33 cellular contexts compared by ENCODE assay signal in genomic region chr20:43906505-43907034, GRCh38.
"Had no signal": no experiment of that assay in that cellular context is flagged by ENCODE, and none has a peak within 500 bp of the region (broad histone marks: within the 10 kb centered on the region; RNA-seq: fewer than 3 reads in every experiment).

No MANE protein-coding gene starts in this region.

- H3K36me3 ChIP-seq: adrenal gland had no signal

- H3K27me3 Mint-ChIP-seq: activated CD4-positive, alpha-beta memory T cell treated with anti-CD3 and anti-CD28 coated beads for 36 hours; activated naive CD4-positive, alpha-beta T cell treated with anti-CD3 and anti-CD28 coated beads, Interleukin-2, amount 50 U/mL, for 24 hours had no signal

- H3K9me3 ChIP-seq: adrenal gland, body of pancreas had no signal

- H3K4me1 ChIP-seq: adrenal gland had no signal

- H3K27me3 ChIP-seq: adrenal gland, body of pancreas had no signal

- H3K4me3 ChIP-seq: adrenal gland, body of pancreas had no signal

- DNase-seq: activated CD4-positive, alpha-beta memory T cell treated with anti-CD3 and anti-CD28 coated beads for 36 hours; activated CD4-positive, alpha-beta T cell treated with anti-CD3 and anti-CD28 coated beads for 36 hours; activated CD4-positive, alpha-beta T cell treated with anti-CD3 and anti-CD28 coated beads, Interleukin-2, amount 10 ng/mL, durations not matched to agents 24 days and 14 days; activated CD4-positive, CD25-positive, alpha-beta regulatory T cell; activated CD4-positive, CD25-positive, alpha-beta regulatory T cell treated with anti-CD3 and anti-CD28 coated beads, Interleukin-2, amount 50 U/mL, for 72 hours; activated CD8-positive, alpha-beta memory T cell treated with anti-CD3 and anti-CD28 coated beads, Interleukin-2, amount 50 U/mL, for 4 hours; activated CD8-positive, alpha-beta T cell treated with anti-CD3 and anti-CD28 coated beads, Interleukin-2, amount 10 ng/mL, durations not matched to agents 7 days and 5 days; activated effector memory CD4-positive, alpha-beta T cell treated with anti-CD3 and anti-CD28 coated beads, Interleukin-2, amount 50 U/mL, for 16 hours; activated naive CD4-positive, alpha-beta T cell treated with anti-CD3 and anti-CD28 coated beads for 36 hours; activated naive CD8-positive, alpha-beta T cell treated with anti-CD3 and anti-CD28 coated beads for 36 hours; activated naive CD8-positive, alpha-beta T cell treated with anti-CD3 and anti-CD28 coated beads, Interleukin-2, amount 50 U/mL, for 24 hours; activated T-cell treated with anti-CD3 and anti-CD28 coated beads, Interleukin-2, amount 50 U/mL, for 1 hour; activated T-cell treated with anti-CD3 and anti-CD28 coated beads, Interleukin-2, amount 50 U/mL, for 48 hours; amygdala; aorta; body of pancreas; caudate nucleus; cortex of kidney; dermis blood vessel endothelial cell; effector CD8-positive, alpha-beta T cell; foreskin fibroblast; head of caudate nucleus; T-helper 2 cell had no signal

- H3K36me3 Mint-ChIP-seq: activated CD4-positive, alpha-beta memory T cell treated with anti-CD3 and anti-CD28 coated beads for 36 hours; activated naive CD8-positive, alpha-beta T cell treated with anti-CD3 and anti-CD28 coated beads for 36 hours had no signal

- H3K27ac ChIP-seq: adrenal gland, body of pancreas, epithelial cell of prostate had no signal

- H3K27ac Mint-ChIP-seq: activated CD4-positive, alpha-beta memory T cell treated with anti-CD3 and anti-CD28 coated beads for 36 hours; activated CD4-positive, alpha-beta T cell treated with anti-CD3 and anti-CD28 coated beads for 36 hours; activated CD4-positive, alpha-beta T cell treated with anti-CD3 and anti-CD28 coated beads, Interleukin-2, amount 10 ng/mL, durations not matched to agents 24 days and 14 days; activated CD8-positive, alpha-beta memory T cell treated with anti-CD3 and anti-CD28 coated beads, Interleukin-2, amount 10 ng/mL, durations not matched to agents 7 days and 5 days; activated CD8-positive, alpha-beta T cell treated with anti-CD3 and anti-CD28 coated beads, Interleukin-2, amount 10 ng/mL, durations not matched to agents 7 days and 5 days; activated naive CD4-positive, alpha-beta T cell treated with anti-CD3 and anti-CD28 coated beads for 36 hours; activated naive CD4-positive, alpha-beta T cell treated with anti-CD3 and anti-CD28 coated beads, Interleukin-2, amount 50 U/mL, for 24 hours; activated naive CD8-positive, alpha-beta T cell treated with anti-CD3 and anti-CD28 coated beads for 36 hours; activated naive CD8-positive, alpha-beta T cell treated with anti-CD3 and anti-CD28 coated beads, Interleukin-2, amount 50 U/mL, for 24 hours; activated T-helper 1 cell treated with anti-CD3 and anti-CD28 coated beads, Interleukin-12 subunit alpha, Interleukin-12 subunit beta, Interleukin-2, Interleukin-4 antibody, amounts not matched to agents 30 ng/mL and 10 ng/mL and 1 ng/mL, durations not matched to agents 14 hours and 24 hours and 36 hours; activated T-helper 2 cell treated with anti-CD3 and anti-CD28 coated beads, Interferon-gamma antibody, Interleukin-2, Interleukin-4, amounts not matched to agents 10 μg/mL and 5 μg/mL and 100 μg/mL, durations not matched to agents 14 hours and 24 hours and 36 hours had no signal

- ATAC-seq: activated CD4-positive, alpha-beta T cell treated with anti-CD3 and anti-CD28 coated beads for 36 hours; activated CD8-positive, alpha-beta memory T cell treated with anti-CD3 and anti-CD28 coated beads, Interleukin-2, amount 10 ng/mL, durations not matched to agents 7 days and 5 days; activated CD8-positive, alpha-beta T cell treated with anti-CD3 and anti-CD28 coated beads, Interleukin-2, amount 10 ng/mL, durations not matched to agents 7 days and 5 days; activated naive CD8-positive, alpha-beta T cell treated with anti-CD3 and anti-CD28 coated beads, Interleukin-2, amount 50 U/mL, for 24 hours; body of pancreas had no signal

- H3K4me1 Mint-ChIP-seq: activated naive CD4-positive, alpha-beta T cell treated with anti-CD3 and anti-CD28 coated beads, Interleukin-2, amount 50 U/mL, for 24 hours had no signal

- H3K4me3 Mint-ChIP-seq: activated CD4-positive, alpha-beta memory T cell treated with anti-CD3 and anti-CD28 coated beads for 36 hours; activated CD4-positive, alpha-beta T cell treated with anti-CD3 and anti-CD28 coated beads for 36 hours; activated CD4-positive, alpha-beta T cell treated with anti-CD3 and anti-CD28 coated beads, Interleukin-2, amount 10 ng/mL, durations not matched to agents 24 days and 14 days; activated CD8-positive, alpha-beta memory T cell treated with anti-CD3 and anti-CD28 coated beads, Interleukin-2, amount 10 ng/mL, durations not matched to agents 7 days and 5 days; activated CD8-positive, alpha-beta T cell treated with anti-CD3 and anti-CD28 coated beads, Interleukin-2, amount 10 ng/mL, durations not matched to agents 7 days and 5 days; activated naive CD4-positive, alpha-beta T cell treated with anti-CD3 and anti-CD28 coated beads for 36 hours; activated naive CD4-positive, alpha-beta T cell treated with anti-CD3 and anti-CD28 coated beads, Interleukin-2, amount 50 U/mL, for 24 hours; activated naive CD8-positive, alpha-beta T cell treated with anti-CD3 and anti-CD28 coated beads for 36 hours; activated naive CD8-positive, alpha-beta T cell treated with anti-CD3 and anti-CD28 coated beads, Interleukin-2, amount 50 U/mL, for 24 hours; activated T-helper 1 cell treated with anti-CD3 and anti-CD28 coated beads, Interleukin-12 subunit alpha, Interleukin-12 subunit beta, Interleukin-2, Interleukin-4 antibody, amounts not matched to agents 30 ng/mL and 10 ng/mL and 1 ng/mL, durations not matched to agents 14 hours and 24 hours and 36 hours had no signal

- FAIRE-seq: colon, endometrium, endothelial cell of umbilical vein, frontal cortex had no signal
